1 cellular context compared by ENCODE assay signal in the genomic region with DNA sequence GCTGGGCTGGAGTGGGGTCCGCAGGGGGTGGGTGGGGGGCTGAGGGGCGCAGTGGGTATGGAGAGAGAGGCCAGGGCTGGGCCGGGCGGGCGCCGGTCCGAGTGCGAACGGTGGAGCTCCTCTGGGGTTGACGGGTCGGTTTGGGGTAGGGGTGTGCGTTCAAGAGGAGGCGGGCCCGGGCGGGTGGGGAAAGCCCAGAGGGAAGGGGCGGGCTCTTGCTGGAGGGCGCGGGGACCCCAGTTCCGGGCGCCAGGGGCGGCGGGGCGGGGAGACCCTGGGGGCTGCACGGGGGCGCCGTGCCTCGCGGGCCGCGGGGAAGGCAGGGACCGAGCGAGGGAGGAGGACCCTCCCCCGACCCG.
TF ChIP-seq lines count a peak whose summit lies in the region.

No MANE protein-coding gene starts in this region.

TF ChIP-seq in GM12878, 131 proteins besides CTCF, POLR2A, EP300 and RAD21:
- TF ChIP-seq FOXM1 (IDR thresholded peaks at IDR 0.05; ENCODE audit: low read depth, low read length), result no peak
- TF ChIP-seq ZNF687 (IDR thresholded peaks at IDR 0.05), result no peak
- no peak for TF ChIP-seq RFX5 (IDR thresholded peaks at IDR 0.05; ENCODE audit: low read depth, low read length)
- TF ChIP-seq ZNF207 (IDR thresholded peaks at IDR 0.05; ENCODE audit: borderline replicate concordance), result no peak
- TF ChIP-seq TCF3 (IDR thresholded peaks at IDR 0.05; ENCODE audit: borderline replicate concordance, insufficient read depth, low read depth, low read length), result no peak
- TF ChIP-seq, protein P1, sequence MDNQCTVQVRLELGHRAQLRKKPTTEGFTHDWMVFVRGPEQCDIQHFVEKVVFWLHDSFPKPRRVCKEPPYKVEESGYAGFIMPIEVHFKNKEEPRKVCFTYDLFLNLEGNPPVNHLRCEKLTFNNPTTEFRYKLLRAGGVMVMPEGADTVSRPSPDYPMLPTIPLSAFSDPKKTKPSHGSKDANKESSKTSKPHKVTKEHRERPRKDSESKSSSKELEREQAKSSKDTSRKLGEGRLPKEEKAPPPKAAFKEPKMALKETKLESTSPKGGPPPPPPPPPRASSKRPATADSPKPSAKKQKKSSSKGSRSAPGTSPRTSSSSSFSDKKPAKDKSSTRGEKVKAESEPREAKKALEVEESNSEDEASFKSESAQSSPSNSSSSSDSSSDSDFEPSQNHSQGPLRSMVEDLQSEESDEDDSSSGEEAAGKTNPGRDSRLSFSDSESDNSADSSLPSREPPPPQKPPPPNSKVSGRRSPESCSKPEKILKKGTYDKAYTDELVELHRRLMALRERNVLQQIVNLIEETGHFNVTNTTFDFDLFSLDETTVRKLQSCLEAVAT (IDR thresholded peaks at IDR 0.05), result no peak
- TF ChIP-seq CHD1 (IDR thresholded peaks at IDR 0.05; ENCODE audit: low read depth, low read length), result no peak
- no peak for TF ChIP-seq SPI1 (IDR thresholded peaks at IDR 0.05; ENCODE audit: borderline replicate concordance, insufficient read depth, low read depth, low read length)
- TF ChIP-seq, protein P2, sequence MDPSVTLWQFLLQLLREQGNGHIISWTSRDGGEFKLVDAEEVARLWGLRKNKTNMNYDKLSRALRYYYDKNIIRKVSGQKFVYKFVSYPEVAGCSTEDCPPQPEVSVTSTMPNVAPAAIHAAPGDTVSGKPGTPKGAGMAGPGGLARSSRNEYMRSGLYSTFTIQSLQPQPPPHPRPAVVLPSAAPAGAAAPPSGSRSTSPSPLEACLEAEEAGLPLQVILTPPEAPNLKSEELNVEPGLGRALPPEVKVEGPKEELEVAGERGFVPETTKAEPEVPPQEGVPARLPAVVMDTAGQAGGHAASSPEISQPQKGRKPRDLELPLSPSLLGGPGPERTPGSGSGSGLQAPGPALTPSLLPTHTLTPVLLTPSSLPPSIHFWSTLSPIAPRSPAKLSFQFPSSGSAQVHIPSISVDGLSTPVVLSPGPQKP (IDR thresholded peaks at IDR 0.05; ENCODE audit: low read depth, low read length), result no peak
- TF ChIP-seq ZNF622 (IDR thresholded peaks at IDR 0.05), result no peak
- TF ChIP-seq BRCA1 (IDR thresholded peaks at IDR 0.05; ENCODE audit: low read depth, low read length), result no peak
- TF ChIP-seq POLR2AphosphoS2 (IDR thresholded peaks at IDR 0.05; ENCODE audit: low read depth, low read length), result no peak
- no peak for TF ChIP-seq FOXK2 (IDR thresholded peaks at IDR 0.05)
- TF ChIP-seq ZBTB33 (IDR thresholded peaks at IDR 0.05), result no peak
- no peak for TF ChIP-seq ATF3 (IDR thresholded peaks at IDR 0.05; ENCODE audit: borderline replicate concordance, extremely low read depth, low read depth, low read length)
- TF ChIP-seq, protein P3, sequence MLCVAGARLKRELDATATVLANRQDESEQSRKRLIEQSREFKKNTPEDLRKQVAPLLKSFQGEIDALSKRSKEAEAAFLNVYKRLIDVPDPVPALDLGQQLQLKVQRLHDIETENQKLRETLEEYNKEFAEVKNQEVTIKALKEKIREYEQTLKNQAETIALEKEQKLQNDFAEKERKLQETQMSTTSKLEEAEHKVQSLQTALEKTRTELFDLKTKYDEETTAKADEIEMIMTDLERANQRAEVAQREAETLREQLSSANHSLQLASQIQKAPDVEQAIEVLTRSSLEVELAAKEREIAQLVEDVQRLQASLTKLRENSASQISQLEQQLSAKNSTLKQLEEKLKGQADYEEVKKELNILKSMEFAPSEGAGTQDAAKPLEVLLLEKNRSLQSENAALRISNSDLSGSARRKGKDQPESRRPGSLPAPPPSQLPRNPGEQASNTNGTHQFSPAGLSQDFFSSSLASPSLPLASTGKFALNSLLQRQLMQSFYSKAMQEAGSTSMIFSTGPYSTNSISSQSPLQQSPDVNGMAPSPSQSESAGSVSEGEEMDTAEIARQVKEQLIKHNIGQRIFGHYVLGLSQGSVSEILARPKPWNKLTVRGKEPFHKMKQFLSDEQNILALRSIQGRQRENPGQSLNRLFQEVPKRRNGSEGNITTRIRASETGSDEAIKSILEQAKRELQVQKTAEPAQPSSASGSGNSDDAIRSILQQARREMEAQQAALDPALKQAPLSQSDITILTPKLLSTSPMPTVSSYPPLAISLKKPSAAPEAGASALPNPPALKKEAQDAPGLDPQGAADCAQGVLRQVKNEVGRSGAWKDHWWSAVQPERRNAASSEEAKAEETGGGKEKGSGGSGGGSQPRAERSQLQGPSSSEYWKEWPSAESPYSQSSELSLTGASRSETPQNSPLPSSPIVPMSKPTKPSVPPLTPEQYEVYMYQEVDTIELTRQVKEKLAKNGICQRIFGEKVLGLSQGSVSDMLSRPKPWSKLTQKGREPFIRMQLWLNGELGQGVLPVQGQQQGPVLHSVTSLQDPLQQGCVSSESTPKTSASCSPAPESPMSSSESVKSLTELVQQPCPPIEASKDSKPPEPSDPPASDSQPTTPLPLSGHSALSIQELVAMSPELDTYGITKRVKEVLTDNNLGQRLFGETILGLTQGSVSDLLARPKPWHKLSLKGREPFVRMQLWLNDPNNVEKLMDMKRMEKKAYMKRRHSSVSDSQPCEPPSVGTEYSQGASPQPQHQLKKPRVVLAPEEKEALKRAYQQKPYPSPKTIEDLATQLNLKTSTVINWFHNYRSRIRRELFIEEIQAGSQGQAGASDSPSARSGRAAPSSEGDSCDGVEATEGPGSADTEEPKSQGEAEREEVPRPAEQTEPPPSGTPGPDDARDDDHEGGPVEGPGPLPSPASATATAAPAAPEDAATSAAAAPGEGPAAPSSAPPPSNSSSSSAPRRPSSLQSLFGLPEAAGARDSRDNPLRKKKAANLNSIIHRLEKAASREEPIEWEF (IDR thresholded peaks at IDR 0.05; ENCODE audit: insufficient replicate concordance, low read depth, low read length), result no peak
- TF ChIP-seq EGR1 (IDR thresholded peaks at IDR 0.05; ENCODE audit: borderline replicate concordance in 1 of 2, low read depth in 2 of 2, low read length in 2 of 2), result no peak
- no peak for TF ChIP-seq MEF2B (IDR thresholded peaks at IDR 0.05; ENCODE audit: partially characterized antibody, poor library complexity, severe bottlenecking)
- TF ChIP-seq ZNF24 (IDR thresholded peaks at IDR 0.05), result no peak
- no peak for TF ChIP-seq NR2F1 (conservative IDR thresholded peaks at IDR 0.05)
